In genomic region chr20:4896971-4897497, GRCh38 we compare ENCODE assay signal across 9 cellular contexts.
DNase-seq lines count a peak whose midpoint lies in the region; ATAC-seq, FAIRE-seq and TF ChIP-seq lines count a peak whose summit lies in the region.
"Had no signal": no experiment of that assay in that cellular context is flagged by ENCODE, and none has a peak within 500 bp of the region (broad histone marks: within the 10 kb centered on the region; RNA-seq: fewer than 3 reads in every experiment).

No MANE protein-coding gene starts in this region.

- H2AFZ ChIP-seq in Loucy (ENCODE audit: low read length): no peak overlapping the region
- H2AFZ ChIP-seq in astrocyte (ENCODE audit: low read depth, low read length): no peak overlapping the region

- H3K9ac ChIP-seq in Loucy (ENCODE audit: low read depth, low read length, poor library complexity, severe bottlenecking) (no peak overlapping the region), astrocyte (ENCODE audit: low read length) (no peak overlapping the region)

- no peaks in the 10 kb centered on the region for H3K4me1 Mint-ChIP-seq in activated CD4-positive, alpha-beta T cell treated with anti-CD3 and anti-CD28 coated beads for 36 hours
- H3K4me1 Mint-ChIP-seq in astrocyte (ENCODE audit: low read depth, unreplicated experiment): peaks cover 24% of the 10 kb centered on the region

- H3K9me3 Mint-ChIP-seq in activated CD4-positive, alpha-beta T cell treated with anti-CD3 and anti-CD28 coated beads for 36 hours (ENCODE audit: low read depth): no peaks in the 10 kb centered on the region
- H3K9me3 Mint-ChIP-seq in astrocyte (ENCODE audit: unreplicated experiment): no peaks in the 10 kb centered on the region

- H3K27ac ChIP-seq in astrocyte (ENCODE audit: low read depth, low read length) (no peak overlapping the region), neutrophil (no peak overlapping the region)

- no peak overlapping the region for H3K4me2 ChIP-seq in Loucy (ENCODE audit: low read depth, low read length, poor library complexity, severe bottlenecking)
- no peak overlapping the region for H3K4me2 ChIP-seq in astrocyte (ENCODE audit: low read length)

- H4K20me1 ChIP-seq in Loucy (ENCODE audit: insufficient read depth, low read length, poor library complexity, severe bottlenecking) (no peaks in the 10 kb centered on the region), astrocyte (ENCODE audit: insufficient read depth, low read length) (peaks cover 5% of the 10 kb centered on the region)

- H3K36me3 ChIP-seq in Loucy (ENCODE audit: insufficient read depth, low read length) (peaks cover 39% of the 10 kb centered on the region; the same call in 1 of the 2 replicates), astrocyte (ENCODE audit: insufficient read depth, low read length) (no peaks in the 10 kb centered on the region), neutrophil (peaks cover 17% of the 10 kb centered on the region)

- ATAC-seq in activated CD4-positive, alpha-beta T cell treated with anti-CD3 and anti-CD28 coated beads for 36 hours: peak; percentile 57
- no peak for ATAC-seq in HG02678 (IDR thresholded peaks at IDR 0.05; ENCODE audit: unreplicated experiment)

- H3F3A ChIP-seq in Loucy (ENCODE audit: low read depth): no peaks in the 10 kb centered on the region

- no peaks in the 10 kb centered on the region for H3K4me1 ChIP-seq in Loucy (ENCODE audit: insufficient read depth, low read length, poor library complexity, severe bottlenecking)
- H3K4me1 ChIP-seq in astrocyte (ENCODE audit: insufficient read depth, low read length): peaks cover 10% of the 10 kb centered on the region
- peaks cover 7% of the 10 kb centered on the region in 2 experiments for H3K4me1 ChIP-seq in neutrophil (ENCODE audit: control insufficient read depth in 1 of 2, insufficient read depth in 1 of 2, low read depth in 1 of 2, low read length in 1 of 2)

- POLR2A ChIA-PET in activated CD4-positive, alpha-beta T cell treated with anti-CD3 and anti-CD28 coated beads for 36 hours (lab: Charles Lee): no interaction called here

- no peak for FAIRE-seq in astrocyte (lab: Jason Lieb, UNC)

- no peak overlapping the region for H3K4me3 Mint-ChIP-seq in activated CD4-positive, alpha-beta T cell treated with anti-CD3 and anti-CD28 coated beads for 36 hours
- peak overlapping the region; percentile 41 for H3K4me3 Mint-ChIP-seq in astrocyte (ENCODE audit: unreplicated experiment)

- no peak overlapping the region for H3K27ac Mint-ChIP-seq in activated CD4-positive, alpha-beta T cell treated with anti-CD3 and anti-CD28 coated beads for 36 hours
- no peak overlapping the region for H3K27ac Mint-ChIP-seq in astrocyte (ENCODE audit: unreplicated experiment)

- H3K4me3 ChIP-seq in Loucy (ENCODE audit: low read length, poor library complexity, severe bottlenecking) (no peak overlapping the region), astrocyte (ENCODE audit: insufficient read depth, low read depth, low read length) (no peak overlapping the region), neutrophil (ENCODE audit: low read depth in 1 of 2, low read length in 1 of 2) (no peak overlapping the region)

- no peaks in the 10 kb centered on the region for H3K9me3 ChIP-seq in Loucy (ENCODE audit: insufficient read depth, low read depth, low read length)
- no peaks in the 10 kb centered on the region for H3K9me3 ChIP-seq in astrocyte (ENCODE audit: insufficient read depth, low read depth, low read length)
- H3K9me3 ChIP-seq in neutrophil: no peaks in the 10 kb centered on the region

- intact Hi-C loops in activated CD4-positive, alpha-beta T cell treated with anti-CD3 and anti-CD28 coated beads for 36 hours (cut with DNase I, micrococcal nuclease): no loop called here

- H3K79me2 ChIP-seq in Loucy (ENCODE audit: insufficient read depth, low read length) (no peaks in the 10 kb centered on the region), astrocyte (ENCODE audit: insufficient read depth, low read length) (no peaks in the 10 kb centered on the region)

- no peaks in the 10 kb centered on the region for H3K9me2 ChIP-seq in Loucy (replicated peaks; ENCODE audit: low read depth, low read length)

- TF ChIP-seq CTCF in Loucy (conservative IDR thresholded peaks at IDR 0.05; ENCODE audit: low read length): peak; percentile 50
- TF ChIP-seq CTCF in astrocyte (IDR thresholded peaks at IDR 0.05; ENCODE audit: insufficient read depth, low read depth, low read length): no peak
- TF ChIP-seq CTCF in neutrophil (IDR thresholded peaks at IDR 0.05): peak; percentile 22

- peak; percentile 46 for DNase-seq in activated CD4-positive, alpha-beta T cell treated with anti-CD3 and anti-CD28 coated beads for 36 hours
- DNase-seq in activated CD4-positive, alpha-beta T cell treated with anti-CD3 and anti-CD28 coated beads for 1 hour: no peak
- DNase-seq in astrocyte (ENCODE audit: low read depth): no peak
- DNase-seq in midbrain (lab: John Stamatoyannopoulos, UW): no peak
- DNase-seq in NCI-H1436 treated with DMSO at 0.1 percent for 48 hours (lab: John Stamatoyannopoulos, UW): no peak
- DNase-seq: stimulated activated CD4-positive, alpha-beta T cell treated with anti-CD3 and anti-CD28 coated beads, Interleukin-4, amount 100 ng/mL, for 4 hours had no signal

- H3K27me3 ChIP-seq in Loucy (ENCODE audit: insufficient read depth, low read length, poor library complexity, severe bottlenecking) (no peaks in the 10 kb centered on the region), astrocyte (ENCODE audit: insufficient read depth, low read length) (no peaks in the 10 kb centered on the region), neutrophil (no peaks in the 10 kb centered on the region)

- H3K27me3 Mint-ChIP-seq in activated CD4-positive, alpha-beta T cell treated with anti-CD3 and anti-CD28 coated beads for 36 hours: no peaks in the 10 kb centered on the region
- no peaks in the 10 kb centered on the region for H3K27me3 Mint-ChIP-seq in astrocyte (ENCODE audit: low read depth, unreplicated experiment)

- H3K36me3 Mint-ChIP-seq in activated CD4-positive, alpha-beta T cell treated with anti-CD3 and anti-CD28 coated beads for 36 hours (ENCODE audit: low read depth): peaks cover 12% of the 10 kb centered on the region
- H3K36me3 Mint-ChIP-seq in astrocyte (ENCODE audit: low read depth, unreplicated experiment): peaks cover 18% of the 10 kb centered on the region

- CTCF ChIA-PET in activated CD4-positive, alpha-beta T cell treated with anti-CD3 and anti-CD28 coated beads for 36 hours (lab: Charles Lee): interaction anchor here (1.4 to 1.9 kb wide), 2 partner anchors 11 to 58 kb away, joined by 4 to 7 read pairs; no protein-coding TSS in a partner anchor
